34 cellular contexts compared by ENCODE assay signal in the genomic region with DNA sequence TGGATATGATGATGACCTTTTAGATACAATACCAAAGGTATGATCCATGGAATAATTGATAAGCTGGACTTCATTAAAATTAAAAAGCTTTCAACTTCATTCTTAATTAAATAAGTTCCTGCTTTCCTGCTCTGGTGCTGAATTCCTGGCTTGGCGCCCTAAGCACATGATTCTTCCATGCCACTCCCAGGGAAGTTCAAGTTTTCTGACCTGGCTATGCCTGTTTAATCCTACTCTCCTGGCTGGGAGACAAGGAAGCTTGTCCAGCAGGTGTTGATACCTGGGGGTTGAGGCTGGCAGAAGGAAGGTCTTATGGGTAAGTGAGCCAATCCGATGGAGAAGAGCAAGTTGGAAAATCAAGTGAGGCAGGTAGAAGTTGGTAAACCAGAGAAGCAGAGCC. TPM values are rescaled to one million over a fixed set of nuclear protein-coding genes. Genes with fewer than 3 reads are reported as not detected.
"Had no signal": no experiment of that assay in that cellular context is flagged by ENCODE, and none has a peak within 500 bp of the region (broad histone marks: within the 10 kb centered on the region; RNA-seq: fewer than 3 reads in every experiment).

No MANE protein-coding gene starts in this region.

- H3K4me3 ChIP-seq: adrenal gland, body of pancreas, colonic mucosa, dorsolateral prefrontal cortex, esophagus squamous epithelium, gastroesophageal sphincter had no signal

- H3K36me3 ChIP-seq: adrenal gland, colonic mucosa, esophagus squamous epithelium, gastroesophageal sphincter, WERI-Rb-1 had no signal

- DNase-seq: activated B cell treated with CpG ODN at 0.5 μM for 24 hours; activated CD4-positive, alpha-beta T cell treated with anti-CD3 and anti-CD28 coated beads for 48 hours; activated CD4-positive, alpha-beta T cell treated with anti-CD3 and anti-CD28 coated beads, Interleukin-2, amount 50 U/mL, for 1 hour; activated CD4-positive, alpha-beta T cell treated with anti-CD3 and anti-CD28 coated beads, Interleukin-2, amount 50 U/mL, for 48 hours; activated CD8-positive, alpha-beta memory T cell treated with anti-CD3 and anti-CD28 coated beads for 24 hours; activated CD8-positive, alpha-beta T cell treated with anti-CD3 and anti-CD28 coated beads for 36 hours; activated effector memory CD4-positive, alpha-beta T cell treated with Interleukin-2 at 50 U/mL for 16 hours; activated naive CD4-positive, alpha-beta T cell treated with anti-CD3 and anti-CD28 coated beads for 36 hours; activated naive CD8-positive, alpha-beta T cell treated with anti-CD3 and anti-CD28 coated beads for 36 hours; activated naive CD8-positive, alpha-beta T cell treated with anti-CD3 and anti-CD28 coated beads, Interleukin-2, amount 50 U/mL, for 24 hours; activated T-cell treated with anti-CD3 and anti-CD28 coated beads, Interleukin-2, amount 50 U/mL, for 4 hours; adrenal gland; amygdala; aorta; body of pancreas; caudate nucleus; cerebellar nuclear complex; colonic mucosa; dorsolateral prefrontal cortex; effector memory CD4-positive, alpha-beta T cell; endodermal cell; erythroblast; esophagus squamous epithelium; foreskin melanocyte; T-helper 1 cell; T-helper 17 cell; T1000; WERI-Rb-1 had no signal

- ATAC-seq: activated CD4-positive, CD25-positive, alpha-beta regulatory T cell treated with anti-CD3 and anti-CD28 coated beads, Interleukin-2, amount 50 U/mL, for 24 hours; activated CD8-positive, alpha-beta T cell treated with anti-CD3 and anti-CD28 coated beads for 36 hours; activated naive CD8-positive, alpha-beta T cell treated with anti-CD3 and anti-CD28 coated beads, Interleukin-2, amount 50 U/mL, for 24 hours; activated T-cell treated with anti-CD3 and anti-CD28 coated beads, Interleukin-2, amount 50 U/mL, for 4 hours; activated T-helper 17 cell treated with anti-CD3 and anti-CD28 coated beads, Interleukin-2, amount 50 U/mL, for 72 hours; body of pancreas; gastroesophageal sphincter; T-helper 17 cell had no signal

- H3K9me3 ChIP-seq: adrenal gland, body of pancreas, colonic mucosa, esophagus squamous epithelium, gastroesophageal sphincter had no signal

- H3K4me1 ChIP-seq: adrenal gland, body of pancreas, colonic mucosa, esophagus squamous epithelium, gastroesophageal sphincter had no signal

RNA-seq across cellular contexts. Expression of a gene that starts 24.3 kb away (rescaled TPM):
- total RNA-seq: body of pancreas, fibroblast of villous mesenchyme had no signal

RNA-seq across cellular contexts. Expression of a gene that starts 30.3 kb away (rescaled TPM):
- total RNA-seq: activated B cell treated with CpG ODN at 0.5 μM for 24 hours; activated CD8-positive, alpha-beta T cell treated with anti-CD3 and anti-CD28 coated beads for 36 hours; activated naive CD4-positive, alpha-beta T cell treated with anti-CD3 and anti-CD28 coated beads for 36 hours; activated naive CD8-positive, alpha-beta T cell treated with anti-CD3 and anti-CD28 coated beads for 36 hours; activated T-cell treated with anti-CD3 and anti-CD28 coated beads, Interleukin-2, amount 50 U/mL, for 4 hours; activated T-helper 17 cell treated with anti-CD3 and anti-CD28 coated beads, Interleukin-2, amount 50 U/mL, for 72 hours; adrenal gland; aorta; body of pancreas; endodermal cell; esophagus squamous epithelium; fibroblast of lung; glomerular endothelial cell; T-helper 17 cell had no signal
